Comparison of ENCODE assay signal across 16 cellular contexts in the genomic region with DNA sequence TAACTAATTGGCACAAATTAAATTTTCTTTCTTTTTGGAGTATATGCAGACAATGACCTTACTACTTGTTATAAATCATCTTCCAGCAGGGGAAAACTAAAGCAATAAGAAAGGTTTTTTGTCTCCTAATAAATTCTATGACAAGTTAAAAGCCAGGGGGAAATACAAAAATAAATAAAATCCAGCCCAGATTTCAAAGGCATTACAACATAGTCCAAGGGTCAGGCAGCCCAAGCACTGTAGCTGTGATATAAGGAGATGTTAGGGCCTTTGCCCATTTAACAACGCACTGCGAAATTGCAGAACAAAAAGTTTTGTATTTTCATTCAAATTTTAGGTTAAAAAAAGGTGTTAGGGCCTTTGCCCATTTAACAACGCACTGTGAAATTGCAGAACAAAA. TPM values are rescaled to one million over a fixed set of nuclear protein-coding genes. Genes with fewer than 3 reads are reported as not detected.
"Had no signal": no experiment of that assay in that cellular context is flagged by ENCODE, and none has a peak within 500 bp of the region (broad histone marks: within the 10 kb centered on the region; RNA-seq: fewer than 3 reads in every experiment).

No MANE protein-coding gene starts in this region.

- DNase-seq: activated B cell treated with CpG ODN at 0.5 μM for 24 hours; activated CD4-positive, alpha-beta T cell treated with anti-CD3 and anti-CD28 coated beads, Interleukin-2, amount 10 ng/mL, durations not matched to agents 7 days and 5 days; activated naive CD4-positive, alpha-beta T cell treated with anti-CD3 and anti-CD28 coated beads, Interleukin-2, amount 50 U/mL, for 16 hours; activated T-cell treated with anti-CD3 and anti-CD28 coated beads for 4 hours; brain microvascular endothelial cell; dermis blood vessel endothelial cell; left lung; psoas muscle; sigmoid colon; stimulated activated CD4-positive, alpha-beta T cell treated with anti-CD3 and anti-CD28 coated beads, Interleukin-2, amount 100 ng/mL, for 48 hours; stimulated activated CD8-positive, alpha-beta memory T cell treated with anti-CD3 and anti-CD28 coated beads, Interleukin-4, amount 100 ng/mL, for 48 hours; stimulated activated naive CD8-positive, alpha-beta T cell treated with anti-CD3 and anti-CD28 coated beads, Interleukin-15, Interleukin-2, amounts not matched to agents 100 U/mL and 50 U/mL, for 24 hours; upper lobe of left lung had no signal

- H3K27me3 ChIP-seq: brain microvascular endothelial cell, left lung, sigmoid colon, SJSA1, suprapubic skin, upper lobe of left lung had no signal

- H3K36me3 ChIP-seq: brain microvascular endothelial cell, left lung, sigmoid colon, SJSA1, suprapubic skin, upper lobe of left lung had no signal

- H3K9me3 ChIP-seq: left lung, psoas muscle, sigmoid colon, SJSA1, suprapubic skin, upper lobe of left lung had no signal

- H3K4me3 ChIP-seq: left lung, psoas muscle, sigmoid colon, SJSA1, suprapubic skin, upper lobe of left lung had no signal

- ATAC-seq: left lung; psoas muscle; stimulated activated naive CD8-positive, alpha-beta T cell treated with anti-CD3 and anti-CD28 coated beads, Interleukin-15, Interleukin-2, amounts not matched to agents 100 U/mL and 50 U/mL, for 24 hours had no signal

- H3K27ac ChIP-seq: brain microvascular endothelial cell, left lung, psoas muscle, SJSA1, suprapubic skin, upper lobe of left lung had no signal

- H3K4me1 ChIP-seq: left lung, psoas muscle, SJSA1, suprapubic skin, upper lobe of left lung had no signal

RNA-seq across cellular contexts. Expression of a gene that starts 27.5 kb away (rescaled TPM):
- total RNA-seq: activated CD4-positive, alpha-beta T cell treated with anti-CD3 and anti-CD28 coated beads, Interleukin-2, amount 10 ng/mL, durations not matched to agents 7 days and 5 days; T-helper 1 cell treated with Interleukin-12 subunit alpha and Interleukin-12 subunit beta and Interleukin-4 antibody, amounts not matched to agents 30 ng/mL and 1 ng/mL, for 36 hours had no signal
